19 cellular contexts compared by ENCODE assay signal in genomic region chr2:38386831-38387230, GRCh38.
"Had no signal": no experiment of that assay in that cellular context is flagged by ENCODE, and none has a peak within 500 bp of the region (broad histone marks: within the 10 kb centered on the region; RNA-seq: fewer than 3 reads in every experiment).

No MANE protein-coding gene starts in this region.

- H3K36me3 Mint-ChIP-seq: naive B cell; stimulated activated effector memory CD8-positive, alpha-beta T cell treated with anti-CD3 and anti-CD28 coated beads, Interleukin-12 subunit alpha, Interleukin-12 subunit beta, amount 100 ng/mL, for 72 hours; type B pancreatic cell had no signal

- H3K9me3 Mint-ChIP-seq: dendritic cell treated with granulocyte-macrophage colony-stimulating factor and Interleukin-4, amounts not matched to agents 40 ng/mL and 50 ng/mL, for 4 days; effector memory CD8-positive, alpha-beta T cell; naive B cell; stimulated activated effector memory CD8-positive, alpha-beta T cell treated with anti-CD3 and anti-CD28 coated beads, Interleukin-12 subunit alpha, Interleukin-12 subunit beta, amount 100 ng/mL, for 72 hours; type B pancreatic cell had no signal

- DNase-seq: effector memory CD8-positive, alpha-beta T cell; gastrocnemius medialis; heart right ventricle; hypothalamus; left ventricle myocardium inferior; lower lobe of right lung; mesenchymal stem cell; naive B cell; nucleus accumbens; pancreas; right lobe of liver; stimulated activated CD4-positive, alpha-beta T cell treated with anti-CD3 and anti-CD28 coated beads, Interleukin-4, amount 100 ng/mL, for 1 hour; stimulated activated CD8-positive, alpha-beta memory T cell treated with anti-CD3 and anti-CD28 coated beads, Interleukin-4, amount 100 ng/mL, for 48 hours; stimulated activated naive CD8-positive, alpha-beta T cell treated with anti-CD3 and anti-CD28 coated beads, Interleukin-15, Interleukin-2, amounts not matched to agents 100 U/mL and 50 U/mL, for 24 hours; thyroid gland had no signal

- ATAC-seq: effector memory CD8-positive, alpha-beta T cell; gastrocnemius medialis; heart right ventricle; lower lobe of right lung; pancreas; right lobe of liver; stimulated activated effector memory CD8-positive, alpha-beta T cell treated with anti-CD3 and anti-CD28 coated beads, Interleukin-12 subunit alpha, Interleukin-12 subunit beta, amount 100 ng/mL, for 72 hours; stimulated activated naive CD8-positive, alpha-beta T cell treated with anti-CD3 and anti-CD28 coated beads, Interleukin-15, Interleukin-2, amounts not matched to agents 100 U/mL and 50 U/mL, for 24 hours had no signal

- H3K27ac Mint-ChIP-seq: progenitor cell of endocrine pancreas; stimulated activated effector memory CD8-positive, alpha-beta T cell treated with anti-CD3 and anti-CD28 coated beads, Interleukin-12 subunit alpha, Interleukin-12 subunit beta, amount 100 ng/mL, for 72 hours; type B pancreatic cell had no signal

- H3K4me3 Mint-ChIP-seq: dendritic cell treated with granulocyte-macrophage colony-stimulating factor and Interleukin-4, amounts not matched to agents 40 ng/mL and 50 ng/mL, for 4 days; effector memory CD8-positive, alpha-beta T cell; stimulated activated effector memory CD8-positive, alpha-beta T cell treated with anti-CD3 and anti-CD28 coated beads, Interleukin-12 subunit alpha, Interleukin-12 subunit beta, amount 100 ng/mL, for 72 hours; type B pancreatic cell had no signal

- H3K27me3 Mint-ChIP-seq: type B pancreatic cell had no signal
